ENCODE assay signal across 1 cellular context in the genomic region with DNA sequence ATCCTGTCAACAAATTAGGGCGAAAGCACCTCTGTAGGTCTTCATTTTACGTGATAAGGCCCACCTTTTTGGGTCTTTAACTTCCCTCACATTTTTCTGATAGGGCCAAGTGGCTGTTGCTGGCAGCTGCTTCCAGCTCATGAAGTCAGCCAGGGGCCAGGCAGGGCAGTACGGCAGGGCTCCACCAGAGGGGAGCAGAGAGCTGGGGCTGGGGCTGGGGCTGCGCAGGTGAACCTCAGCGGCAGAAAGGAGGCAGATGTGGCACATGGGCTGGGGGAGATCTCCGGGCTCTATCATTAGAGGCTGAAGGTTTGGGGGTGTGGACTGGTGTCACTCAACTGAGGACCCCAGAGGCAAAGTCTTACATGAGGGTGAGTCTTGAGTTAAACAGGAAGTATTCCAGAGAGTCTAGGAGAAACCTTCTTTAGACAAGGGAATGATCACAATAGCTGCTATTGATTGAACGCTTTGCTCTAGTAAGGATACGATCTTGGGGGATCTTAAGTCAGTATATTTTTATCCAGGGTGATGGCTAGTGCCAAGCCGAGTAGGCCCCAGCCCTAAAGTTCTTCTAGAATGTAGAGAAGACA.
TF ChIP-seq lines count a peak whose summit lies in the region.

No MANE protein-coding gene starts in this region.

TF ChIP-seq in H1, 55 proteins besides CTCF, POLR2A, EP300 and RAD21 (continued from another document):
- TF ChIP-seq MAFK (IDR thresholded peaks at IDR 0.05; ENCODE audit: low read depth, low read length) (no peak), FOSL1 (IDR thresholded peaks at IDR 0.05; ENCODE audit: insufficient read depth, low read depth, low read length) (no peak), GABPA (IDR thresholded peaks at IDR 0.05; ENCODE audit: borderline replicate concordance, insufficient read depth, low read length) (no peak), KDM4A (IDR thresholded peaks at IDR 0.05; ENCODE audit: low read depth, low read length, severe bottlenecking) (no peak), SIRT6 (IDR thresholded peaks at IDR 0.05; ENCODE audit: low read length) (no peak), CREB1 (IDR thresholded peaks at IDR 0.05) (no peak), BCL11A (IDR thresholded peaks at IDR 0.05; ENCODE audit: low read depth in 2 of 2, low read length in 2 of 2) (no peak), CHD7 (IDR thresholded peaks at IDR 0.05; ENCODE audit: insufficient replicate concordance, low read length) (no peak), RXRA (IDR thresholded peaks at IDR 0.05; ENCODE audit: insufficient read depth, low read depth, low read length) (peak; percentile 77; the same call in 1 of the 2 replicates), CBX5 (IDR thresholded peaks at IDR 0.05; ENCODE audit: low read depth, low read length) (no peak), CTBP2 (IDR thresholded peaks at IDR 0.05; ENCODE audit: borderline replicate concordance, insufficient read depth, insufficient read length, low read length) (no peak), NRF1 (IDR thresholded peaks at IDR 0.05; ENCODE audit: low read depth, low read length) (no peak), HDAC2 (IDR thresholded peaks at IDR 0.05; ENCODE audit: borderline replicate concordance in 1 of 2, low read depth in 2 of 2, low read length in 2 of 2) (no peak), JUN (IDR thresholded peaks at IDR 0.05; ENCODE audit: low read depth, low read length) (no peak), E2F6 (IDR thresholded peaks at IDR 0.05) (peak; percentile 60)
- TF ChIP-seq, protein P1, sequence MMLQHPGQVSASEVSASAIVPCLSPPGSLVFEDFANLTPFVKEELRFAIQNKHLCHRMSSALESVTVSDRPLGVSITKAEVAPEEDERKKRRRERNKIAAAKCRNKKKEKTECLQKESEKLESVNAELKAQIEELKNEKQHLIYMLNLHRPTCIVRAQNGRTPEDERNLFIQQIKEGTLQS (IDR thresholded peaks at IDR 0.05; ENCODE audit: insufficient read depth, low read depth, low read length) = no peak
